ENCODE assay signal across 10 cellular contexts in genomic region chr1:8016244-8017241, GRCh38. TPM values are rescaled to one million over a fixed set of nuclear protein-coding genes. Genes with fewer than 3 reads are reported as not detected.
DNase-seq lines count a peak whose midpoint lies in the region; ATAC-seq and TF ChIP-seq lines count a peak whose summit lies in the region.
"Had no signal": no experiment of that assay in that cellular context is flagged by ENCODE, and none has a peak within 500 bp of the region (broad histone marks: within the 10 kb centered on the region; RNA-seq: fewer than 3 reads in every experiment).

No MANE protein-coding gene starts in this region.

- TF ChIP-seq CTCF in GM12873 (IDR thresholded peaks at IDR 0.05; ENCODE audit: insufficient read depth, low read depth, low read length, missing control alignments), result peak; percentile 28
- TF ChIP-seq CTCF in Panc1 (IDR thresholded peaks at IDR 0.05), result peak; percentile 29; the same call in 1 of the 2 replicates
- TF ChIP-seq CTCF in esophagus squamous epithelium (IDR thresholded peaks at IDR 0.05), result no peak
- TF ChIP-seq CTCF in progenitor cell of endocrine pancreas (IDR thresholded peaks at IDR 0.05; ENCODE audit: unreplicated experiment), result no peak

- H3K9me3 ChIP-seq in Panc1 (ENCODE audit: control insufficient read depth, insufficient read depth, low read depth, low read length) (no peaks in the 10 kb centered on the region), esophagus squamous epithelium (no peaks in the 10 kb centered on the region)

- peaks cover 22% of the 10 kb centered on the region for H3K36me3 Mint-ChIP-seq in progenitor cell of endocrine pancreas (ENCODE audit: insufficient read depth)
- H3K36me3 Mint-ChIP-seq in activated naive CD4-positive, alpha-beta T cell treated with anti-CD3 and anti-CD28 coated beads, Interleukin-2, amount 10 ng/mL, durations not matched to agents 7 days and 5 days, result no peaks in the 10 kb centered on the region

- H3K4me1 ChIP-seq in Panc1 (ENCODE audit: control insufficient read depth, insufficient read depth, low read length) (peaks cover 89% of the 10 kb centered on the region), esophagus squamous epithelium (peaks cover 38 to 90% (median 53%) of the 10 kb centered on the region in 3 donors)

- ATAC-seq in Panc1, result 0 out of 2 replicates have a peak, but pooled peaks have one; percentile 4
- no peak for ATAC-seq in GM18873 (IDR thresholded peaks at IDR 0.05; ENCODE audit: low FRiP score, unreplicated experiment)

- POLR2A ChIA-PET in Panc1 (lab: Charles Lee), result interaction anchor here (0.5 to 1.0 kb wide), 15 partner anchors 11 to 882 kb away, joined by 3 to 11 read pairs (median 5); partner anchors contain the start of gene SLC45A1

- H3K27ac Mint-ChIP-seq in progenitor cell of endocrine pancreas, result peak overlapping the region; percentile 79
- H3K27ac Mint-ChIP-seq in activated naive CD4-positive, alpha-beta T cell treated with anti-CD3 and anti-CD28 coated beads, Interleukin-2, amount 10 ng/mL, durations not matched to agents 7 days and 5 days, result no peak overlapping the region
- H3K27ac Mint-ChIP-seq: activated CD4-positive, alpha-beta T cell treated with anti-CD3 and anti-CD28 coated beads, Interleukin-2, amount 10 ng/mL, durations not matched to agents 24 days and 14 days had no signal

- intact Hi-C loops in Panc1 (cut with micrococcal nuclease; ENCODE audit: unreplicated experiment), result no loop called here
- intact Hi-C loops in esophagus squamous epithelium (cut with DNase I), result no loop called here

- 17 to 32% methylated on average over 4 of the region's 4 CpGs for WGBS in esophagus squamous epithelium, 2 donors

- BruUV-seq in Panc1 (replicated peaks; lab: Mats Ljungman, UMichigan), result no TSS peak

- DNase-seq in Panc1 (ENCODE audit: low read depth, low spot score), result no peak
- no peak for DNase-seq in esophagus squamous epithelium (lab: John Stamatoyannopoulos, UW)
- no peak for DNase-seq in progenitor cell of endocrine pancreas (ENCODE audit: low spot score, unreplicated experiment)
- no peak for DNase-seq in activated CD4-positive, CD25-positive, alpha-beta regulatory T cell treated with anti-CD3 and anti-CD28 coated beads, Interleukin-2, amount 50 U/mL, for 72 hours
- DNase-seq in medulla oblongata (ENCODE audit: extremely low spot score), result no peak
- DNase-seq in activated naive CD4-positive, alpha-beta T cell treated with anti-CD3 and anti-CD28 coated beads, Interleukin-2, amount 10 ng/mL, durations not matched to agents 7 days and 5 days, result no peak
- DNase-seq: activated CD4-positive, alpha-beta T cell treated with anti-CD3 and anti-CD28 coated beads, Interleukin-2, amount 10 ng/mL, durations not matched to agents 24 days and 14 days; NCI-H524 had no signal

- no peaks in the 10 kb centered on the region for H3K27me3 Mint-ChIP-seq in progenitor cell of endocrine pancreas
- peaks cover 9% of the 10 kb centered on the region for H3K27me3 Mint-ChIP-seq in activated naive CD4-positive, alpha-beta T cell treated with anti-CD3 and anti-CD28 coated beads, Interleukin-2, amount 10 ng/mL, durations not matched to agents 7 days and 5 days

- H3K36me3 ChIP-seq in Panc1 (ENCODE audit: control insufficient read depth, insufficient read depth, low read length) (peaks cover 60% of the 10 kb centered on the region), esophagus squamous epithelium (peaks cover 9 to 33% (median 12%) of the 10 kb centered on the region in 3 donors)

- CTCF ChIA-PET in Panc1 (lab: Charles Lee), result interaction anchor here (0.6 kb wide), 1 partner anchor 12 kb away, joined by 5 read pairs; no protein-coding TSS in a partner anchor
- CTCF ChIA-PET in activated naive CD4-positive, alpha-beta T cell treated with anti-CD3 and anti-CD28 coated beads, Interleukin-2, amount 10 ng/mL, durations not matched to agents 7 days and 5 days (lab: Charles Lee), result interaction anchor here (0.6 to 9.4 kb wide), 20 partner anchors 14 to 343 kb away, joined by 3 to 105 read pairs (median 4); partner anchors contain the start of gene SLC45A1

- H3K9me3 Mint-ChIP-seq in progenitor cell of endocrine pancreas (ENCODE audit: low read depth), result no peaks in the 10 kb centered on the region
- H3K9me3 Mint-ChIP-seq in activated naive CD4-positive, alpha-beta T cell treated with anti-CD3 and anti-CD28 coated beads, Interleukin-2, amount 10 ng/mL, durations not matched to agents 7 days and 5 days, result no peaks in the 10 kb centered on the region
- H3K9me3 Mint-ChIP-seq: activated CD4-positive, alpha-beta T cell treated with anti-CD3 and anti-CD28 coated beads, Interleukin-2, amount 10 ng/mL, durations not matched to agents 24 days and 14 days had no signal

- peak overlapping the region; percentile 15 for H3K4me3 Mint-ChIP-seq in progenitor cell of endocrine pancreas (ENCODE audit: low read depth)
- no peak overlapping the region for H3K4me3 Mint-ChIP-seq in activated naive CD4-positive, alpha-beta T cell treated with anti-CD3 and anti-CD28 coated beads, Interleukin-2, amount 10 ng/mL, durations not matched to agents 7 days and 5 days
- H3K4me3 Mint-ChIP-seq: activated CD4-positive, alpha-beta T cell treated with anti-CD3 and anti-CD28 coated beads, Interleukin-2, amount 10 ng/mL, durations not matched to agents 24 days and 14 days had no signal

- TF ChIP-seq POLR2A in esophagus squamous epithelium (IDR thresholded peaks at IDR 0.05), result no peak

- H3K4me1 Mint-ChIP-seq in progenitor cell of endocrine pancreas (ENCODE audit: low read depth), result peaks cover 63% of the 10 kb centered on the region
- H3K4me1 Mint-ChIP-seq in activated naive CD4-positive, alpha-beta T cell treated with anti-CD3 and anti-CD28 coated beads, Interleukin-2, amount 10 ng/mL, durations not matched to agents 7 days and 5 days, result no peaks in the 10 kb centered on the region

- in situ Hi-C loops in Panc1 (cut with HindIII; ENCODE audit: low pct_unique_long_range_greater_than_20kb, low sequenced_read_pairs), result no loop called here

- H3K27me3 ChIP-seq in Panc1 (ENCODE audit: control insufficient read depth, insufficient read depth, low read length) (no peaks in the 10 kb centered on the region), esophagus squamous epithelium (no peaks in the 10 kb centered on the region)

- H3K27ac ChIP-seq in Panc1 (ENCODE audit: low read length) (peak overlapping the region; percentile 99), esophagus squamous epithelium (peak overlapping the region; percentile 8 to 94 (median 70))

- H3K4me3 ChIP-seq in Panc1 (ENCODE audit: low read depth in 2 of 2, low read length in 2 of 2), result peak overlapping the region; percentile 45 to 99
- peak overlapping the region in 2 of 4 donors; percentile 1 to 25 for H3K4me3 ChIP-seq in esophagus squamous epithelium

RNA-seq across cellular contexts. Expression of gene ERRFI1, which starts 9.6 kb away (rescaled TPM):
- 299 TPM for total RNA-seq in Panc1 (2021; ENCODE audit: unreplicated experiment)
- polyA plus RNA-seq in Panc1 (2012; ENCODE audit: insufficient read length), result 276 TPM
- 10 to 100 TPM; 23.3 to 95.9 (median 49.3) TPM for total RNA-seq in esophagus squamous epithelium
- 138 and 139 TPM in 2 replicates for total RNA-seq in progenitor cell of endocrine pancreas

RNA-seq across cellular contexts. Expression of gene PARK7, which starts 55.0 kb away (rescaled TPM):
- total RNA-seq in Panc1 (2021; ENCODE audit: unreplicated experiment), result 448 TPM
- 436 TPM for polyA plus RNA-seq in Panc1 (2012; ENCODE audit: insufficient read length)
- total RNA-seq in esophagus squamous epithelium, result 100 to 1,000 TPM in 3 of 4 donors, 10 to 100 TPM in 1; 93.9 to 156 (median 129) TPM
- 218 and 229 TPM in 2 replicates for total RNA-seq in progenitor cell of endocrine pancreas

Comparison
In these comparisons a context has a peak if more than half of its experiments do, and no peak if none do; other contexts are left out.
1. CTCF ChIP-seq: peak in GM12873 (single experiment) and Panc1 (single experiment); none in esophagus squamous epithelium (0 of 6) and progenitor cell of endocrine pancreas (single experiment).